ENCODE assay signal across 6 cellular contexts in the genomic region with DNA sequence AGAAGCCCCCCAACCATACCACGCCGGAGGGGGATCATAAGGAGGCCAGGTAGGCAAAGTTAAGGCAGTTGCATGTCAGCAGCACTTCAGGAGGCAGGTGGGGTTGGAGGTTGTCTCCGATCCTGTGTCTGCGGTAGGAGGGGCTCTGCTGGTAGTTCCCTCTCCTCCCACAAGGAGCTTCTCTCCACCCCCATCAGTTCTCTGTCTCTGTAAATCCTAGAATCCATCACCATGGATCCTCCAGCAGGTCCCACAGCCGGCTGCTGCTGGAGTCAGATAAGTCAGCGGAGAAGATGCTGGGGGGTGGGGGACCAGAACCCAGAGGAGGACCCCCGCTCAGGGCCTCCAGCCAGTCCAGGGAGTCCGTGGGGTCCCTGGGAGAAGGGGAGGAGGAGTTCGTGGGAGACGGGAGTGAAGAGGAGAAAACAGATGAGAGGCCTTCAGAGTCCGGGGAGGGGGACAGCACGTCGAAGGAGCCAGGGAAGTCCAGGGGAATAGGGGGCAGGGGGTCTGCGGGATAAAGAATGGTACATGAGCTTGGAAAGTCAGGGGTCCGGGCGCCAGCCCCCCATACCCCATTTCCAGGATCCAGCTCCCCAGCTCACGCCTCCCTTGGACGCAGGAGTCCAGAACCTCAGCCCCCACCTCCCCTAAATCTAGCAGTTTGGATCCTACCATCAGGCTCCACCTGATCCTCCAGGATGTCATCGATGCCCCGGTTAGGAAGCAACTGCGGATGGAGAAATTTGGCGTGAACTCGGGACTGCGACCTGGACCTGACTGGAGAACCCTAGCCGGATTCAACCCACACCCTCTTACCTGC. TPM values are rescaled to one million over a fixed set of nuclear protein-coding genes. Genes with fewer than 3 reads are reported as not detected.
DNase-seq lines count a peak whose midpoint lies in the region; ATAC-seq and TF ChIP-seq lines count a peak whose summit lies in the region.

No MANE protein-coding gene starts in this region.

- H3K27ac ChIP-seq in Peyer's patch (peak overlapping the region; percentile 59 to 87 (median 74)), urinary bladder (ENCODE audit: low read depth) (peak overlapping the region; percentile 54)

- ATAC-seq in HG02610 (IDR thresholded peaks at IDR 0.05; ENCODE audit: unreplicated experiment) (no peak), HG03378 (IDR thresholded peaks at IDR 0.05; ENCODE audit: unreplicated experiment) (no peak)

- H3K9me3 ChIP-seq in Peyer's patch: no peaks in the 10 kb centered on the region

- peak in 3 of 6 experiments; percentile 19 to 25 (median 20) for TF ChIP-seq CTCF in Peyer's patch (IDR thresholded peaks at IDR 0.05)

- H3K27me3 ChIP-seq in Peyer's patch: no peaks in the 10 kb centered on the region

- H3K36me3 ChIP-seq in Peyer's patch (no peaks in the 10 kb centered on the region), urinary bladder (ENCODE audit: insufficient read depth) (no peaks in the 10 kb centered on the region)

- TF ChIP-seq POLR2A in Peyer's patch (IDR thresholded peaks at IDR 0.05): no peak

- peak overlapping the region; percentile 62 to 72 (median 67) for H3K4me3 ChIP-seq in Peyer's patch
- H3K4me3 ChIP-seq in urinary bladder (ENCODE audit: low read depth, low read length): peak overlapping the region; percentile 56

- peak; percentile 82 for DNase-seq in ELF-1 (ENCODE audit: low read depth, low spot score)
- no peak for DNase-seq in Peyer's patch
- peak; percentile 63 for DNase-seq in hepatic stellate cell (ENCODE audit: low spot score)

- H3K4me1 ChIP-seq in Peyer's patch (peaks cover 0 to 40% (median 14%) of the 10 kb centered on the region in 4 donors), urinary bladder (ENCODE audit: insufficient read depth) (no peaks in the 10 kb centered on the region)

- whole genome bisulfite sequencing in urinary bladder: 14% methylated on average over 25 of the region's 25 CpGs

RNA-seq across cellular contexts. Expression of gene MAMSTR, which starts 6.3 kb away (rescaled TPM):
- total RNA-seq in Peyer's patch: 1 to 10 TPM in 1 of 4 donors, under 1 TPM in 1, not detected in 2; 0.70 to 1.1 TPM
- total RNA-seq in urinary bladder: 2.5 TPM
- polyA plus RNA-seq in urinary bladder: 3.0 TPM

RNA-seq across cellular contexts. Expression of gene FUT2, which starts 17.5 kb away (rescaled TPM):
- 10 to 100 TPM; 11.6 to 91.6 (median 53.8) TPM for total RNA-seq in Peyer's patch
- total RNA-seq in urinary bladder: 0.79 TPM
- polyA plus RNA-seq in urinary bladder: 0.41 TPM

RNA-seq across cellular contexts. Expression of gene RASIP1, which starts 27.2 kb away (rescaled TPM):
- total RNA-seq in Peyer's patch (1 to 10 TPM; 1.8 to 6.6 (median 3.4) TPM), urinary bladder (10.8 TPM)
- polyA plus RNA-seq in urinary bladder: 15.5 TPM

RNA-seq across cellular contexts. Expression of gene IZUMO1, which starts 33.5 kb away (rescaled TPM):
- not detected for total RNA-seq in Peyer's patch
- not detected for total RNA-seq in urinary bladder
- not detected for polyA plus RNA-seq in urinary bladder

RNA-seq across cellular contexts. Expression of gene FUT1, which starts 39.2 kb away (rescaled TPM):
- total RNA-seq in Peyer's patch (1 to 10 TPM in 1 of 4 donors, under 1 TPM in 3; 0.38 to 1.2 (median 0.68) TPM), urinary bladder (1.6 TPM)
- 1.5 TPM for polyA plus RNA-seq in urinary bladder

Comparison
In these comparisons a context has a peak if more than half of its experiments do, and no peak if none do; other contexts are left out.
1. DNase-seq: peak in ELF-1 (single experiment) and hepatic stellate cell (single experiment); none in Peyer's patch (0 of 3).